ENCODE assay signal across 1 cellular context in genomic region chr7:36217211-36217960, GRCh38.
TF ChIP-seq lines count a peak whose summit lies in the region.

No MANE protein-coding gene starts in this region.

TF ChIP-seq in K562, 482 proteins besides CTCF, POLR2A, EP300 and RAD21 (continues in another document):
- TF ChIP-seq IRF9 (tag; IDR thresholded peaks at IDR 0.05) (peak; percentile 50; the same call in 1 of the 2 replicates), SNIP1 (IDR thresholded peaks at IDR 0.05; ENCODE audit: low read depth) (no peak), ZNF408 (CRISPR knock-in tag; IDR thresholded peaks at IDR 0.05; ENCODE audit: low read depth) (no peak), HMG20B (CRISPR knock-in tag; IDR thresholded peaks at IDR 0.05) (peak; percentile 55; the same call in 1 of the 2 replicates), ZNF57 (CRISPR knock-in tag; IDR thresholded peaks at IDR 0.05) (peak; percentile 39; the same call in 1 of the 2 replicates), ILK (tag; IDR thresholded peaks at IDR 0.05; ENCODE audit: borderline replicate concordance, low read depth) (peak; percentile 64; the same call in 1 of the 2 replicates), ZFP36 (IDR thresholded peaks at IDR 0.05; ENCODE audit: low read depth, low read length, partially characterized antibody) (peak; percentile 11), MYC (IDR thresholded peaks at IDR 0.05; ENCODE audit: low read depth, low read length) (no peak), MYC (CRISPR knock-in tag; IDR thresholded peaks at IDR 0.05; ENCODE audit: borderline replicate concordance, low read depth) (no peak), ATF7 (IDR thresholded peaks at IDR 0.05) (peak; percentile 42; the same call in 1 of the 2 replicates), ELK3 (CRISPR knock-in tag; IDR thresholded peaks at IDR 0.05) (0 out of 2 replicates have a peak, but pooled peaks have one; percentile 34), MEF2D (tag; conservative IDR thresholded peaks at IDR 0.05; ENCODE audit: low read depth) (peak; percentile 79), GABPA (tag; conservative IDR thresholded peaks at IDR 0.05; ENCODE audit: low read depth) (peak; percentile 43; the same call in 1 of the 2 replicates), MAZ (CRISPR knock-in tag; conservative IDR thresholded peaks at IDR 0.05 in 1 of 2, IDR thresholded peaks at IDR 0.05 in 1 of 2) (peak in 1 of 2 experiments; percentile 65; a peak in 2 of 4 replicates), ZBTB12 (CRISPR knock-in tag; IDR thresholded peaks at IDR 0.05) (peak; percentile 67), GTF2A2 (tag; IDR thresholded peaks at IDR 0.05) (peak; percentile 88), PRMT5 (CRISPR knock-in tag; IDR thresholded peaks at IDR 0.05) (no peak), RBM14 (IDR thresholded peaks at IDR 0.05; ENCODE audit: borderline replicate concordance, insufficient read depth, low read depth, low read length) (no peak), GTF2E2 (tag; IDR thresholded peaks at IDR 0.05) (peak; percentile 87; the same call in 1 of the 2 replicates), HCFC1 (IDR thresholded peaks at IDR 0.05; ENCODE audit: low read depth, low read length) (no peak), SAP30 (IDR thresholded peaks at IDR 0.05; ENCODE audit: borderline replicate concordance, insufficient read depth, low read depth, low read length, poor library complexity, severe bottlenecking) (no peak), ZNF134 (CRISPR knock-in tag; conservative IDR thresholded peaks at IDR 0.05) (peak; percentile 66), ZNF280A (IDR thresholded peaks at IDR 0.05; ENCODE audit: low read depth, partially characterized antibody) (no peak), ZNF175 (CRISPR knock-in tag; IDR thresholded peaks at IDR 0.05; ENCODE audit: low read depth) (peak; percentile 91), PTTG1 (tag; IDR thresholded peaks at IDR 0.05; ENCODE audit: low read depth) (peak; percentile 91), ZNF75A (CRISPR knock-in tag; IDR thresholded peaks at IDR 0.05) (peak; percentile 58; the same call in 1 of the 2 replicates), ZNF79 (CRISPR knock-in tag; IDR thresholded peaks at IDR 0.05; ENCODE audit: low read depth) (peak; percentile 84; the same call in 1 of the 2 replicates), ZBTB17 (CRISPR knock-in tag; IDR thresholded peaks at IDR 0.05) (peak; percentile 89), ZNF311 (CRISPR knock-in tag; IDR thresholded peaks at IDR 0.05) (peak; percentile 96), KLF6 (CRISPR knock-in tag; IDR thresholded peaks at IDR 0.05; ENCODE audit: borderline replicate concordance) (peak; percentile 90; the same call in 1 of the 2 replicates), TEAD2 (tag; IDR thresholded peaks at IDR 0.05) (peak; percentile 77), MBD2 (IDR thresholded peaks at IDR 0.05; ENCODE audit: borderline replicate concordance, low read depth) (no peak), ZBTB11 (CRISPR knock-in tag; IDR thresholded peaks at IDR 0.05) (peak in 1 of 3 experiments; percentile 77; a peak in 2 of 6 replicates), CREB5 (CRISPR knock-in tag; IDR thresholded peaks at IDR 0.05) (peak; percentile 76; the same call in 1 of the 2 replicates), ZFP1 (CRISPR knock-in tag; IDR thresholded peaks at IDR 0.05) (0 out of 2 replicates have a peak, but pooled peaks have one; percentile 66), ZNF445 (CRISPR knock-in tag; IDR thresholded peaks at IDR 0.05; ENCODE audit: low read depth) (peak; percentile 79), SFPQ (IDR thresholded peaks at IDR 0.05; ENCODE audit: low read depth, low read length) (no peak), BACH1 (tag; IDR thresholded peaks at IDR 0.05) (peak; percentile 92), NR4A1 (CRISPR knock-in tag; IDR thresholded peaks at IDR 0.05) (0 out of 2 replicates have a peak, but pooled peaks have one; percentile 73), NR4A1 (tag; IDR thresholded peaks at IDR 0.05) (peak; percentile 98), STAT5A (IDR thresholded peaks at IDR 0.05; ENCODE audit: borderline replicate concordance, low read length) (peak; percentile 89), CEBPB (tag; IDR thresholded peaks at IDR 0.05) (peak; percentile 28; the same call in 1 of the 2 replicates), MEIS2 (IDR thresholded peaks at IDR 0.05; ENCODE audit: partially characterized antibody) (peak; percentile 41), ATF4 (CRISPR knock-in tag; IDR thresholded peaks at IDR 0.05) (peak; percentile 86)
- TF ChIP-seq, protein P1, sequence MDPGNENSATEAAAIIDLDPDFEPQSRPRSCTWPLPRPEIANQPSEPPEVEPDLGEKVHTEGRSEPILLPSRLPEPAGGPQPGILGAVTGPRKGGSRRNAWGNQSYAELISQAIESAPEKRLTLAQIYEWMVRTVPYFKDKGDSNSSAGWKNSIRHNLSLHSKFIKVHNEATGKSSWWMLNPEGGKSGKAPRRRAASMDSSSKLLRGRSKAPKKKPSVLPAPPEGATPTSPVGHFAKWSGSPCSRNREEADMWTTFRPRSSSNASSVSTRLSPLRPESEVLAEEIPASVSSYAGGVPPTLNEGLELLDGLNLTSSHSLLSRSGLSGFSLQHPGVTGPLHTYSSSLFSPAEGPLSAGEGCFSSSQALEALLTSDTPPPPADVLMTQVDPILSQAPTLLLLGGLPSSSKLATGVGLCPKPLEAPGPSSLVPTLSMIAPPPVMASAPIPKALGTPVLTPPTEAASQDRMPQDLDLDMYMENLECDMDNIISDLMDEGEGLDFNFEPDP (CRISPR knock-in tag; IDR thresholded peaks at IDR 0.05): peak; percentile 88
- TF ChIP-seq, protein P2, sequence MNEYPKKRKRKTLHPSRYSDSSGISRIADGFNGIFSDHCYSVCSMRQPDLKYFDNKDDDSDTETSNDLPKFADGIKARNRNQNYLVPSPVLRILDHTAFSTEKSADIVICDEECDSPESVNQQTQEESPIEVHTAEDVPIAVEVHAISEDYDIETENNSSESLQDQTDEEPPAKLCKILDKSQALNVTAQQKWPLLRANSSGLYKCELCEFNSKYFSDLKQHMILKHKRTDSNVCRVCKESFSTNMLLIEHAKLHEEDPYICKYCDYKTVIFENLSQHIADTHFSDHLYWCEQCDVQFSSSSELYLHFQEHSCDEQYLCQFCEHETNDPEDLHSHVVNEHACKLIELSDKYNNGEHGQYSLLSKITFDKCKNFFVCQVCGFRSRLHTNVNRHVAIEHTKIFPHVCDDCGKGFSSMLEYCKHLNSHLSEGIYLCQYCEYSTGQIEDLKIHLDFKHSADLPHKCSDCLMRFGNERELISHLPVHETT (CRISPR knock-in tag; conservative IDR thresholded peaks at IDR 0.05 in 1 of 2, IDR thresholded peaks at IDR 0.05 in 1 of 2): peak in 1 of 2 experiments; percentile 96; a peak in 2 of 4 replicates
- TF ChIP-seq, protein P3, sequence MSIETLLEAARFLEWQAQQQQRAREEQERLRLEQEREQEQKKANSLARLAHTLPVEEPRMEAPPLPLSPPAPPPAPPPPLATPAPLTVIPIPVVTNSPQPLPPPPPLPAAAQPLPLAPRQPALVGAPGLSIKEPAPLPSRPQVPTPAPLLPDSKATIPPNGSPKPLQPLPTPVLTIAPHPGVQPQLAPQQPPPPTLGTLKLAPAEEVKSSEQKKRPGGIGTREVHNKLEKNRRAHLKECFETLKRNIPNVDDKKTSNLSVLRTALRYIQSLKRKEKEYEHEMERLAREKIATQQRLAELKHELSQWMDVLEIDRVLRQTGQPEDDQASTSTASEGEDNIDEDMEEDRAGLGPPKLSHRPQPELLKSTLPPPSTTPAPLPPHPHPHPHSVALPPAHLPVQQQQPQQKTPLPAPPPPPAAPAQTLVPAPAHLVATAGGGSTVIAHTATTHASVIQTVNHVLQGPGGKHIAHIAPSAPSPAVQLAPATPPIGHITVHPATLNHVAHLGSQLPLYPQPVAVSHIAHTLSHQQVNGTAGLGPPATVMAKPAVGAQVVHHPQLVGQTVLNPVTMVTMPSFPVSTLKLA (conservative IDR thresholded peaks at IDR 0.05): 0 out of 4 replicates have a peak, but pooled peaks of 1 of the 2 experiments have one; percentile 14
